16 cellular contexts compared by ENCODE assay signal in the genomic region with DNA sequence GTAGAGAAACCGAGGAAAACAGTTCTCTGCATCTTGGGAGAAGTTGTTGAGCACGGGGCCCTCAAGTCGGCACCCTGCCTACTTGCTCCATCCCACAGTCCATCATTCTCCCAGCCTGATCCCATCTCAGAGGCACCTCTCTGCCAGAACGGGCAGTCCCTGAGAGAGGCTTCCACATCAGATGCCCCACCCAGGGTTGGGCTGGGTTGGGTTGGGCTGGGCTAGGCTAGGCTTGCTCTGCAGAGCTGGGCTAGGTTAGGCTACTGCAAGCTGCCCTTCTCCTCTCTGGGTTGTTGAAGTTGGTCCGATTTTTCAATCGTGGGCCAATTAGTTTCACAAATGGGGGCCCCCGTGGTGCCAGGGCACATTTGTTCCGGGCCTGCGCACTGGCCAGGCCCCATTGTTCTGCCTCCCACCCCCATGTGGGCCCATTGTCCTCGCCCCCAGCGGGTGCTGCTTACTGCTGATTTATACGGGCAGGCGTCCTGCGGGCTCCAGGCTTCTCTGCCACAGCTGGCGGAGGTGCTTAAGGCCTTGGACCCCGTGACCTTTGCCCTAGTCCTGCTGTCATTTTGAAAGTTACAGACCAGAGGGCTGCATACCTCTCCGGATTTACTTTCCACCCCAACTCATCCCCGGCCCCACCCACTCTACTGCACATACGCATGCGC.
DNase-seq lines count a peak whose midpoint lies in the region; ATAC-seq and TF ChIP-seq lines count a peak whose summit lies in the region.
"Had no signal": no experiment of that assay in that cellular context is flagged by ENCODE, and none has a peak within 500 bp of the region (broad histone marks: within the 10 kb centered on the region; RNA-seq: fewer than 3 reads in every experiment).

No MANE protein-coding gene starts in this region.

- H3K4me1 Mint-ChIP-seq in endodermal cell = no peaks in the 10 kb centered on the region
- H3K4me1 Mint-ChIP-seq in nephron progenitor cell = peaks cover 76% of the 10 kb centered on the region
- H3K4me1 Mint-ChIP-seq: activated CD4-positive, alpha-beta memory T cell treated with anti-CD3 and anti-CD28 coated beads, Interleukin-2, amount 10 ng/mL, durations not matched to agents 7 days and 5 days had no signal

- no peak for TF ChIP-seq EP300 in tibial nerve (IDR thresholded peaks at IDR 0.05)
- TF ChIP-seq EP300 in sigmoid colon (IDR thresholded peaks at IDR 0.05) = no peak

- H3K9me3 Mint-ChIP-seq in endodermal cell (no peaks in the 10 kb centered on the region), nephron progenitor cell (no peaks in the 10 kb centered on the region)
- H3K9me3 Mint-ChIP-seq: activated CD4-positive, alpha-beta memory T cell treated with anti-CD3 and anti-CD28 coated beads, Interleukin-2, amount 10 ng/mL, durations not matched to agents 7 days and 5 days; activated naive CD4-positive, alpha-beta T cell treated with anti-CD3 and anti-CD28 coated beads, Interleukin-2, amount 50 U/mL, for 72 hours; activated T-cell treated with anti-CD3 and anti-CD28 coated beads, Interleukin-2, amount 50 U/mL, for 24 hours had no signal

- H3K9ac ChIP-seq in endodermal cell (ENCODE audit: extremely low read depth, low read length, poor library complexity, severe bottlenecking) = no peak overlapping the region

- H3K27ac ChIP-seq in endodermal cell (ENCODE audit: low read depth, low read length) (peak overlapping the region; percentile 76), tibial nerve (no peak overlapping the region), sigmoid colon (no peak overlapping the region)
- H3K27ac ChIP-seq: Peyer's patch had no signal

- peak; percentile 30 for DNase-seq in ELF-1 (ENCODE audit: low read depth, low spot score)
- peak; percentile 17 for DNase-seq in NCI-H2227 (lab: John Stamatoyannopoulos, UW; ENCODE audit: unreplicated experiment)
- DNase-seq in endodermal cell = no peak
- peak; percentile 62 for DNase-seq in nephron progenitor cell
- DNase-seq in tibial nerve (ENCODE audit: low spot score in 2 of 2) = no peak
- DNase-seq in sigmoid colon = no peak
- DNase-seq in AG08395 (ENCODE audit: low spot score) = no peak
- DNase-seq: activated CD4-positive, alpha-beta memory T cell treated with anti-CD3 and anti-CD28 coated beads, Interleukin-2, amount 10 ng/mL, durations not matched to agents 7 days and 5 days; activated T-cell treated with anti-CD3 and anti-CD28 coated beads, Interleukin-2, amount 50 U/mL, for 24 hours; cortex of kidney; IMR-90; NCI-H2081 treated with DMSO at 0.1 percent for 48 hours; NCI-H526; Peyer's patch had no signal

- TF ChIP-seq POLR2A in tibial nerve (IDR thresholded peaks at IDR 0.05) (no peak), sigmoid colon (IDR thresholded peaks at IDR 0.05) (no peak)

- peaks cover 18% of the 10 kb centered on the region for H3K27me3 Mint-ChIP-seq in endodermal cell (ENCODE audit: insufficient read depth)
- H3K27me3 Mint-ChIP-seq in nephron progenitor cell (ENCODE audit: low read depth, poor library complexity) = peaks cover 9% of the 10 kb centered on the region
- H3K27me3 Mint-ChIP-seq: activated T-cell treated with anti-CD3 and anti-CD28 coated beads, Interleukin-2, amount 50 U/mL, for 24 hours had no signal

- peaks cover 27% of the 10 kb centered on the region for H3K27me3 ChIP-seq in endodermal cell (ENCODE audit: control insufficient read depth, insufficient read depth, low read length, poor library complexity, severe bottlenecking)
- H3K27me3 ChIP-seq in tibial nerve = no peaks in the 10 kb centered on the region
- no peaks in the 10 kb centered on the region for H3K27me3 ChIP-seq in sigmoid colon
- H3K27me3 ChIP-seq: Peyer's patch had no signal

- ATAC-seq in HG02981 (IDR thresholded peaks at IDR 0.05; ENCODE audit: unreplicated experiment) = no peak
- ATAC-seq: activated naive CD4-positive, alpha-beta T cell treated with anti-CD3 and anti-CD28 coated beads, Interleukin-2, amount 50 U/mL, for 72 hours had no signal

- no peaks in the 10 kb centered on the region for H3K36me3 Mint-ChIP-seq in endodermal cell (ENCODE audit: low read depth)
- no peaks in the 10 kb centered on the region for H3K36me3 Mint-ChIP-seq in nephron progenitor cell (ENCODE audit: low read depth)
- H3K36me3 Mint-ChIP-seq: activated naive CD4-positive, alpha-beta T cell treated with anti-CD3 and anti-CD28 coated beads, Interleukin-2, amount 50 U/mL, for 72 hours had no signal

- H3K27ac Mint-ChIP-seq in endodermal cell (no peak overlapping the region), nephron progenitor cell (no peak overlapping the region)
- H3K27ac Mint-ChIP-seq: activated CD4-positive, alpha-beta memory T cell treated with anti-CD3 and anti-CD28 coated beads, Interleukin-2, amount 10 ng/mL, durations not matched to agents 7 days and 5 days; activated naive CD4-positive, alpha-beta T cell treated with anti-CD3 and anti-CD28 coated beads, Interleukin-2, amount 50 U/mL, for 72 hours; activated T-cell treated with anti-CD3 and anti-CD28 coated beads, Interleukin-2, amount 50 U/mL, for 24 hours had no signal

- TF ChIP-seq CTCF in endodermal cell (conservative IDR thresholded peaks at IDR 0.05) (no peak), nephron progenitor cell (IDR thresholded peaks at IDR 0.05) (no peak), tibial nerve (IDR thresholded peaks at IDR 0.05) (no peak), sigmoid colon (IDR thresholded peaks at IDR 0.05) (no peak)

- 67 to 70% methylated on average over 9 to 19 of the region's 20 CpGs for WGBS in endodermal cell (ENCODE audit: insufficient coverage in 1 of 2, insufficient read length in 1 of 2), 2 experiments
- WGBS in tibial nerve, 2 donors = 62% methylated on average over 19 to 20 of the region's 20 CpGs
- 73 to 79% methylated on average over 20 of the region's 20 CpGs for WGBS in sigmoid colon, 2 donors

- no peak overlapping the region for H3K4me3 Mint-ChIP-seq in endodermal cell
- no peak overlapping the region for H3K4me3 Mint-ChIP-seq in nephron progenitor cell
- H3K4me3 Mint-ChIP-seq: activated CD4-positive, alpha-beta memory T cell treated with anti-CD3 and anti-CD28 coated beads, Interleukin-2, amount 10 ng/mL, durations not matched to agents 7 days and 5 days; activated T-cell treated with anti-CD3 and anti-CD28 coated beads, Interleukin-2, amount 50 U/mL, for 24 hours had no signal

- no peaks in the 10 kb centered on the region for H3K36me3 ChIP-seq in endodermal cell (ENCODE audit: control insufficient read depth, insufficient read depth, low read length)
- peaks cover 0 to 10% (median 0%) of the 10 kb centered on the region in 3 donors for H3K36me3 ChIP-seq in tibial nerve
- peaks cover 0 to 8% (median 0%) of the 10 kb centered on the region in 4 donors for H3K36me3 ChIP-seq in sigmoid colon

- H3K9me3 ChIP-seq in endodermal cell (ENCODE audit: control insufficient read depth, low read length) (peaks cover 4% of the 10 kb centered on the region), tibial nerve (no peaks in the 10 kb centered on the region), sigmoid colon (no peaks in the 10 kb centered on the region)
- H3K9me3 ChIP-seq: Peyer's patch had no signal

- intact Hi-C loops in sigmoid colon (cut with DNase I) = loop anchor here (1.0 kb wide), 1 partner anchor 10 kb away; no protein-coding TSS in a partner anchor

- H3K4me1 ChIP-seq in endodermal cell (ENCODE audit: control insufficient read depth, insufficient read depth, low read length) = no peaks in the 10 kb centered on the region
- peaks cover 0 to 77% (median 10%) of the 10 kb centered on the region in 4 donors for H3K4me1 ChIP-seq in tibial nerve
- H3K4me1 ChIP-seq in sigmoid colon = peaks cover 0 to 54% (median 44%) of the 10 kb centered on the region in 4 donors

- H3K4me3 ChIP-seq in endodermal cell (ENCODE audit: low read length) (no peak overlapping the region), tibial nerve (no peak overlapping the region), sigmoid colon (no peak overlapping the region)
- H3K4me3 ChIP-seq: Peyer's patch had no signal

Comparison
In these comparisons a context has a peak if more than half of its experiments do, and no peak if none do; other contexts are left out.
1. DNase-seq: peak in ELF-1 (single experiment), NCI-H2227 (single experiment) and nephron progenitor cell (single experiment); none in endodermal cell (single experiment), tibial nerve (0 of 2), sigmoid colon (single experiment) and AG08395 (single experiment).